8 cellular contexts compared by ENCODE assay signal in the genomic region with DNA sequence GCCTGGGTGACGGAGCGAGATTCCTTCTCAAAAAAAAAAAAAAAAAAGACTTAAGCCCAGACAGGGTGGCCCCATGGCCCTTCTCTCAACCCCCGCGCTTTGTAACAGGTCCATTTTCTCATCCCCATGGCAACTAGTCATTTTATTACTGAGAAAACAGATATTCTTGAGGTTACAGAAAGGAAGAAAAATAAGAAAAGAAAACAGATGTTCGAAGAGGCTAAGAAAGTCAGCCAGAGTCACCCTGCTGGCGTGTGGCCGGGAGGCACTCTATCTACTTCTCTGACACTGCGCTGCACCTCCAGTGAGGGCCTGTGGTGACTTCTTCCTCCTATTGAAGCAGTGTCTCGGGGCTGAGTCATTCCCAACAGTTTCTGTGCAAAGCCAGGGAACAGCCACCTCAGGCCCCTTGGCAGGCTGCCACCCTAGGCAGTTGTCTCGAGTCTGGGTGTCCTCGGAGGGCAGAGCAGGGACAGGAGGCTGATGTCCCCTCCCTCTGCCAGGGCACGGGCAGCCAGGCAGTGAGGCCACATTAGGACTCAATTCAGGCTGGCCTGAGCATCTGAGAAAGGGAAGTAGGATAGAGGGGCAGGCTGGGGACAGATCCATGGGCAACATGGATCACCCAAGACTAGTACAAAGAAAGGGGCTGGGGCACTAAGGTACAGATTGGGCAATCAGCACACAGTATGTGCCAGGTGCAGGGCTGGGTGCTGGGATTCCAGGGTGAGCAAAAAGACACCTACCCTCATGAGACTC. TPM values are rescaled to one million over a fixed set of nuclear protein-coding genes. Genes with fewer than 3 reads are reported as not detected.
DNase-seq lines count a peak whose midpoint lies in the region; ATAC-seq, FAIRE-seq and TF ChIP-seq lines count a peak whose summit lies in the region.

No MANE protein-coding gene starts in this region.

- H3K27me3 Mint-ChIP-seq in activated T-cell treated with anti-CD3 and anti-CD28 coated beads, Interleukin-2, amount 50 U/mL, for 24 hours, result peaks cover 11% of the 10 kb centered on the region
- no peaks in the 10 kb centered on the region for H3K27me3 Mint-ChIP-seq in activated B cell treated with CpG ODN at 0.5 μM for 24 hours

- DNase-seq in activated T-cell treated with anti-CD3 and anti-CD28 coated beads, Interleukin-2, amount 50 U/mL, for 24 hours, result no peak
- DNase-seq in activated T-cell treated with anti-CD3 and anti-CD28 coated beads, Interleukin-2, amount 50 U/mL, for 1 hour, result no peak
- DNase-seq in NCI-H1105 (lab: John Stamatoyannopoulos, UW) (peak; percentile 42), activated B cell treated with CpG ODN at 0.5 μM for 24 hours (no peak), foreskin keratinocyte (peak; percentile 57 to 77), ovary (peak; percentile 50 to 77 (median 65)), D721Med (ENCODE audit: insufficient read length, low spot score) (no peak)

- H3K9me3 Mint-ChIP-seq in activated T-cell treated with anti-CD3 and anti-CD28 coated beads, Interleukin-2, amount 50 U/mL, for 24 hours, result no peaks in the 10 kb centered on the region
- no peaks in the 10 kb centered on the region for H3K9me3 Mint-ChIP-seq in activated B cell treated with CpG ODN at 0.5 μM for 24 hours

- intact Hi-C loops in activated B cell treated with CpG ODN at 0.5 μM for 24 hours (cut with micrococcal nuclease) (no loop called here), ovary (cut with DNase I) (no loop called here)

- no peak for TF ChIP-seq CTCF in activated B cell treated with CpG ODN at 0.5 μM for 24 hours (IDR thresholded peaks at IDR 0.05)
- TF ChIP-seq CTCF in foreskin keratinocyte (conservative IDR thresholded peaks at IDR 0.05), result no peak
- TF ChIP-seq CTCF in ovary (IDR thresholded peaks at IDR 0.05), result no peak
- TF ChIP-seq CTCF in D721Med (IDR thresholded peaks at IDR 0.05; ENCODE audit: insufficient read depth, missing control alignments), result no peak

- H3K27ac Mint-ChIP-seq in activated T-cell treated with anti-CD3 and anti-CD28 coated beads, Interleukin-2, amount 50 U/mL, for 24 hours, result peak overlapping the region; percentile 47
- H3K27ac Mint-ChIP-seq in activated B cell treated with CpG ODN at 0.5 μM for 24 hours, result no peak overlapping the region

- ATAC-seq in activated B cell treated with CpG ODN at 0.5 μM for 24 hours (ENCODE audit: low read depth) (peak; percentile 53), foreskin keratinocyte (peak; percentile 90), GM18520 (IDR thresholded peaks at IDR 0.05; ENCODE audit: unreplicated experiment) (no peak)

- CTCF ChIA-PET in activated B cell treated with CpG ODN at 0.5 μM for 24 hours (lab: Charles Lee), result no interaction called here

- H3K27ac ChIP-seq in foreskin keratinocyte (no peak overlapping the region), ovary (peak overlapping the region in 1 of 2 donors; percentile 60)

- no peaks in the 10 kb centered on the region for H3K36me3 Mint-ChIP-seq in activated T-cell treated with anti-CD3 and anti-CD28 coated beads, Interleukin-2, amount 50 U/mL, for 24 hours (ENCODE audit: low read depth)
- no peaks in the 10 kb centered on the region for H3K36me3 Mint-ChIP-seq in activated B cell treated with CpG ODN at 0.5 μM for 24 hours (ENCODE audit: low read depth)

- H3K27me3 ChIP-seq in foreskin keratinocyte (peaks cover 15% of the 10 kb centered on the region), ovary (no peaks in the 10 kb centered on the region)

- no peak for TF ChIP-seq POLR2A in ovary (IDR thresholded peaks at IDR 0.05)

- WGBS in ovary, 3 donors, result 10 to 15% (median 13%) methylated on average over 12 of the region's 12 CpGs

- H3K4me1 ChIP-seq in foreskin keratinocyte (peaks cover 6% of the 10 kb centered on the region), ovary (ENCODE audit: insufficient read depth) (no peaks in the 10 kb centered on the region)

- H3K36me3 ChIP-seq in ovary, result no peaks in the 10 kb centered on the region

- H3K9me3 ChIP-seq in ovary, result peaks cover 0 to 3% of the 10 kb centered on the region in 2 donors

- H3K4me1 Mint-ChIP-seq in activated T-cell treated with anti-CD3 and anti-CD28 coated beads, Interleukin-2, amount 50 U/mL, for 24 hours (ENCODE audit: low read depth), result peaks cover 7% of the 10 kb centered on the region
- peaks cover 35% of the 10 kb centered on the region for H3K4me1 Mint-ChIP-seq in activated B cell treated with CpG ODN at 0.5 μM for 24 hours

- POLR2A ChIA-PET in activated B cell treated with CpG ODN at 0.5 μM for 24 hours (lab: Charles Lee), result interaction anchor here (2.3 kb wide), 1 partner anchor 16 kb away, joined by 15 read pairs; a partner anchor contains a TSS

- FAIRE-seq in D721Med (lab: Jason Lieb, UNC), result no peak

- H3K4me3 Mint-ChIP-seq in activated T-cell treated with anti-CD3 and anti-CD28 coated beads, Interleukin-2, amount 50 U/mL, for 24 hours, result no peak overlapping the region
- H3K4me3 Mint-ChIP-seq in activated B cell treated with CpG ODN at 0.5 μM for 24 hours, result no peak overlapping the region

- H3K4me3 ChIP-seq in ovary, result no peak overlapping the region

- no peak for TF ChIP-seq EP300 in ovary (IDR thresholded peaks at IDR 0.05)

RNA-seq across cellular contexts. Expression of a gene that starts 16.4 kb away (rescaled TPM):
- 232 and 238 TPM in 2 replicates for total RNA-seq in activated B cell treated with CpG ODN at 0.5 μM for 24 hours
- 11.7 and 17.9 TPM in 2 replicates for total RNA-seq in foreskin keratinocyte
- polyA plus RNA-seq in foreskin keratinocyte, result 14.5 and 17.8 TPM in 2 replicates
- total RNA-seq in ovary, result 10 to 100 TPM; 21.1 to 73.0 (median 53.3) TPM
- 10 to 100 TPM; 26.7 to 59.6 TPM for polyA plus RNA-seq in ovary

RNA-seq across cellular contexts. Expression of a gene that starts 19.3 kb away (rescaled TPM):
- not detected in 2 replicates for total RNA-seq in activated B cell treated with CpG ODN at 0.5 μM for 24 hours
- not detected in 2 replicates for total RNA-seq in foreskin keratinocyte
- not detected in 2 replicates for polyA plus RNA-seq in foreskin keratinocyte
- not detected for total RNA-seq in ovary
- under 1 TPM in 1 of 2 donors, not detected in 1; 0.07 TPM for polyA plus RNA-seq in ovary

RNA-seq across cellular contexts. Expression of a gene that starts 28.6 kb away (rescaled TPM):
- total RNA-seq in activated B cell treated with CpG ODN at 0.5 μM for 24 hours, result 60.0 and 62.4 TPM in 2 replicates
- total RNA-seq in foreskin keratinocyte, result 74.4 and 76.2 TPM in 2 replicates
- polyA plus RNA-seq in foreskin keratinocyte, result 69.6 and 75.9 TPM in 2 replicates
- 10 to 100 TPM; 47.1 to 61.8 (median 50.4) TPM for total RNA-seq in ovary
- 100 to 1,000 TPM in 1 of 2 donors, 10 to 100 TPM in 1; 64.0 to 106 TPM for polyA plus RNA-seq in ovary

RNA-seq across cellular contexts. Expression of a gene that starts 28.8 kb away (rescaled TPM):
- total RNA-seq in activated B cell treated with CpG ODN at 0.5 μM for 24 hours (1,416 and 1,501 TPM in 2 replicates), foreskin keratinocyte (865 and 882 TPM in 2 replicates), ovary (1,000 to 10,000 TPM; 1,141 to 2,272 (median 1,835) TPM)
- polyA plus RNA-seq in foreskin keratinocyte (1,043 and 1,081 TPM in 2 replicates), ovary (1,000 to 10,000 TPM; 1,053 to 1,798 TPM)

RNA-seq across cellular contexts. Expression of a gene that starts 31.0 kb away (rescaled TPM):
- total RNA-seq in activated B cell treated with CpG ODN at 0.5 μM for 24 hours (239 and 260 TPM in 2 replicates), foreskin keratinocyte (287 and 288 TPM in 2 replicates), ovary (100 to 1,000 TPM in 6 of 7 donors, 10 to 100 TPM in 1; 99.0 to 178 (median 128) TPM)
- polyA plus RNA-seq in foreskin keratinocyte (306 and 318 TPM in 2 replicates), ovary (10 to 100 TPM; 20.0 to 67.4 TPM)

Comparison
In these comparisons a context has a peak if more than half of its experiments do, and no peak if none do; other contexts are left out.
1. DNase-seq: peak in NCI-H1105 (single experiment), foreskin keratinocyte (2 of 2) and ovary (5 of 5); none in activated T-cell treated with anti-CD3 and anti-CD28 coated beads, Interleukin-2, amount 50 U/mL, for 24 hours (single experiment), activated T-cell treated with anti-CD3 and anti-CD28 coated beads, Interleukin-2, amount 50 U/mL, for 1 hour (single experiment), activated B cell treated with CpG ODN at 0.5 μM for 24 hours (single experiment) and D721Med (single experiment).